ENCODE assay signal across 8 cellular contexts in the genomic region with DNA sequence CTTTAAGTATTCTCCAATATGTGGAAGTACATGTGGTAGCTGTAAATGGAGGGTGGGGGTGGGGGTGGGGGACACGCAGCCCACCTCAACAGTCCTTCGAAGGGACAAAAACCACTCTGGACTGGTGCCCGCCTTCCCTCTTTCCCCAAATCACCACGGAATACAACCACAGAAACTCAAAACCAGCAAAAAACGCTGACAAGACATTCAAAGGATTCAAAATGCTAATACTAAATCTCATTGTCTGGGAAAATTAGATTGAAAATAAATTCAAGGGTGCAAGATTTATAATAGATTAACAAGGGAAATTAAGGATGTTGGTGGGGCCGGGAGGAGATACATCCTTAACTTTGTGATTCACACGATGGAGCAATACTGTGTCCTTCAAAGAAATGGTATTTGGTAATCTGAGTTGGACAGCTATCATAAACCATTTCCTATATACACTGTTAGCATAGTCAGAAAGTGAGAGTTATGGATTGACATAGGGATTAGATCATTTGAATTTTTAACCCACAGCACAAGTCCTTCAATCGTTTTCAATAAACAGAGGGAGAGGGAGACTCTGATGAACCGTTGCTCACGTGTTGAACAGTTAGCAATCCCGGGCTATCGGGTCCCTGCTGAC. TPM values are rescaled to one million over a fixed set of nuclear protein-coding genes. Genes with fewer than 3 reads are reported as not detected.
A peak's percentile ranks its signal among the peaks of the same experiment; 100 is the strongest.
DNase-seq lines count a peak whose midpoint lies in the region; ATAC-seq and TF ChIP-seq lines count a peak whose summit lies in the region.

No MANE protein-coding gene starts in this region.

- peak overlapping the region; percentile 91 for H3K4me3 Mint-ChIP-seq in activated naive CD4-positive, alpha-beta T cell treated with anti-CD3 and anti-CD28 coated beads, Interleukin-2, amount 10 ng/mL, durations not matched to agents 7 days and 5 days
- peak overlapping the region; percentile 86 for H3K4me3 Mint-ChIP-seq in activated naive CD8-positive, alpha-beta T cell treated with anti-CD3 and anti-CD28 coated beads for 36 hours

- H3K27ac ChIP-seq in transverse colon: peak overlapping the region in 3 of 4 donors; percentile 26 to 92 (median 90)

- peak overlapping the region; percentile 60 for H3K27ac Mint-ChIP-seq in activated naive CD4-positive, alpha-beta T cell treated with anti-CD3 and anti-CD28 coated beads, Interleukin-2, amount 10 ng/mL, durations not matched to agents 7 days and 5 days
- peak overlapping the region; percentile 50 for H3K27ac Mint-ChIP-seq in activated naive CD8-positive, alpha-beta T cell treated with anti-CD3 and anti-CD28 coated beads for 36 hours

- H3K9me3 Mint-ChIP-seq in activated naive CD4-positive, alpha-beta T cell treated with anti-CD3 and anti-CD28 coated beads, Interleukin-2, amount 10 ng/mL, durations not matched to agents 7 days and 5 days: no peaks in the 10 kb centered on the region
- H3K9me3 Mint-ChIP-seq in activated naive CD8-positive, alpha-beta T cell treated with anti-CD3 and anti-CD28 coated beads for 36 hours: peaks cover 2% of the 10 kb centered on the region

- H3K4me3 ChIP-seq in kidney epithelial cell (ENCODE audit: low read depth, low read length) (peak overlapping the region; percentile 89), transverse colon (peak overlapping the region in 3 of 4 donors; percentile 81 to 91 (median 89))

- in situ Hi-C loops in transverse colon (cut with MboI; ENCODE audit: low pct_ligation_motif_present in 1 of 4, low pct_unique_long_range_greater_than_20kb in 1 of 4, low sequenced_read_pairs in 3 of 4): no loop called here

- H3K4me1 Mint-ChIP-seq in activated naive CD4-positive, alpha-beta T cell treated with anti-CD3 and anti-CD28 coated beads, Interleukin-2, amount 10 ng/mL, durations not matched to agents 7 days and 5 days: peaks cover 44% of the 10 kb centered on the region
- peaks cover 30% of the 10 kb centered on the region for H3K4me1 Mint-ChIP-seq in activated naive CD8-positive, alpha-beta T cell treated with anti-CD3 and anti-CD28 coated beads for 36 hours

- WGBS in transverse colon (ENCODE audit: low coverage in 1 of 2), 2 donors: 47 to 52% methylated on average over 11 to 12 of the region's 12 CpGs

- peaks cover 6 to 28% (median 19%) of the 10 kb centered on the region in 4 donors for H3K4me1 ChIP-seq in transverse colon

- ATAC-seq in GM19324 (IDR thresholded peaks at IDR 0.05; ENCODE audit: low FRiP score, unreplicated experiment) (no peak), HG02588 (IDR thresholded peaks at IDR 0.05; ENCODE audit: unreplicated experiment) (no peak)

- no peaks in the 10 kb centered on the region for H3K27me3 Mint-ChIP-seq in activated naive CD4-positive, alpha-beta T cell treated with anti-CD3 and anti-CD28 coated beads, Interleukin-2, amount 10 ng/mL, durations not matched to agents 7 days and 5 days
- no peaks in the 10 kb centered on the region for H3K27me3 Mint-ChIP-seq in activated naive CD8-positive, alpha-beta T cell treated with anti-CD3 and anti-CD28 coated beads for 36 hours

- no peaks in the 10 kb centered on the region for H3K9me3 ChIP-seq in transverse colon

- CTCF ChIA-PET in activated naive CD4-positive, alpha-beta T cell treated with anti-CD3 and anti-CD28 coated beads, Interleukin-2, amount 10 ng/mL, durations not matched to agents 7 days and 5 days (lab: Charles Lee): interaction anchor here (0.8 kb wide), 1 partner anchor 239 kb away, joined by 3 read pairs; no protein-coding TSS in a partner anchor

- no peak for TF ChIP-seq EP300 in transverse colon (IDR thresholded peaks at IDR 0.05; ENCODE audit: low read depth)

- no peaks in the 10 kb centered on the region for H3K36me3 ChIP-seq in kidney epithelial cell (ENCODE audit: control insufficient read depth, insufficient read depth, low read length)
- no peaks in the 10 kb centered on the region for H3K36me3 ChIP-seq in transverse colon

- H3K27me3 ChIP-seq in kidney epithelial cell (ENCODE audit: control insufficient read depth, insufficient read depth, low read length): no peaks in the 10 kb centered on the region
- H3K27me3 ChIP-seq in transverse colon: no peaks in the 10 kb centered on the region

- H3K36me3 Mint-ChIP-seq in activated naive CD4-positive, alpha-beta T cell treated with anti-CD3 and anti-CD28 coated beads, Interleukin-2, amount 10 ng/mL, durations not matched to agents 7 days and 5 days: peaks cover 20% of the 10 kb centered on the region
- peaks cover 18% of the 10 kb centered on the region for H3K36me3 Mint-ChIP-seq in activated naive CD8-positive, alpha-beta T cell treated with anti-CD3 and anti-CD28 coated beads for 36 hours

- TF ChIP-seq POLR2A in transverse colon (IDR thresholded peaks at IDR 0.05): no peak

- intact Hi-C loops in transverse colon (cut with DNase I; ENCODE audit: low total_unique reads): no loop called here

- no peak for DNase-seq in activated naive CD4-positive, alpha-beta T cell treated with anti-CD3 and anti-CD28 coated beads, Interleukin-2, amount 10 ng/mL, durations not matched to agents 7 days and 5 days
- no peak for DNase-seq in activated naive CD4-positive, alpha-beta T cell treated with anti-CD3 and anti-CD28 coated beads, Interleukin-2, amount 50 U/mL, for 16 hours
- no peak for DNase-seq in activated naive CD8-positive, alpha-beta T cell treated with anti-CD3 and anti-CD28 coated beads for 36 hours
- no peak for DNase-seq in kidney epithelial cell (ENCODE audit: low read depth)
- no peak for DNase-seq in transverse colon
- no peak for DNase-seq in NCI-H1417 (lab: John Stamatoyannopoulos, UW)

- TF ChIP-seq CTCF in kidney epithelial cell (IDR thresholded peaks at IDR 0.05; ENCODE audit: insufficient read depth, low read length, poor library complexity, severe bottlenecking) (no peak), transverse colon (IDR thresholded peaks at IDR 0.05) (no peak)

RNA-seq across cellular contexts. Expression of a gene that starts 0.8 kb away (rescaled TPM):
- total RNA-seq in activated naive CD8-positive, alpha-beta T cell treated with anti-CD3 and anti-CD28 coated beads for 36 hours: 10 to 100 TPM; 13.0 to 13.9 TPM
- total RNA-seq in kidney epithelial cell: 12.7 and 13.0 TPM in 2 replicates
- 10 to 100 TPM in 3 of 4 donors, 1 to 10 TPM in 1; 9.0 to 15.7 (median 12.6) TPM for total RNA-seq in transverse colon

RNA-seq across cellular contexts. Expression of a gene that starts 1.1 kb away (rescaled TPM):
- 1 to 10 TPM; 3.5 to 4.9 TPM for total RNA-seq in activated naive CD8-positive, alpha-beta T cell treated with anti-CD3 and anti-CD28 coated beads for 36 hours
- total RNA-seq in kidney epithelial cell: 2.0 and 4.0 TPM in 2 replicates
- total RNA-seq in transverse colon: 1 to 10 TPM in 2 of 4 donors, under 1 TPM in 1, not detected in 1; 0.41 to 1.4 (median 1.1) TPM
